In genomic region chr10:103350175-103350521, GRCh38 we compare ENCODE assay signal across 1 cellular context.
TF ChIP-seq lines count a peak whose summit lies in the region.

No MANE protein-coding gene starts in this region.

TF ChIP-seq in IMR-90, 13 proteins besides CTCF, POLR2A, EP300 and RAD21:
- TF ChIP-seq BHLHE40 (IDR thresholded peaks at IDR 0.05; ENCODE audit: low read depth, low read length) (no peak), NFE2L2 (IDR thresholded peaks at IDR 0.05; ENCODE audit: low read depth, low read length) (no peak), RCOR1 (IDR thresholded peaks at IDR 0.05; ENCODE audit: insufficient replicate concordance, low read length) (no peak), RFX5 (IDR thresholded peaks at IDR 0.05; ENCODE audit: low read depth, low read length) (no peak), CEBPB (IDR thresholded peaks at IDR 0.05; ENCODE audit: low read depth, low read length) (no peak), CHD1 (IDR thresholded peaks at IDR 0.05; ENCODE audit: low read depth, low read length) (no peak), ELK1 (IDR thresholded peaks at IDR 0.05; ENCODE audit: borderline replicate concordance, low read depth, low read length) (no peak), MAFK (IDR thresholded peaks at IDR 0.05; ENCODE audit: low read depth, low read length) (no peak), SMC3 (IDR thresholded peaks at IDR 0.05; ENCODE audit: low read depth, low read length) (no peak), MAZ (IDR thresholded peaks at IDR 0.05; ENCODE audit: borderline replicate concordance, low read depth, low read length) (no peak), FOS (IDR thresholded peaks at IDR 0.05; ENCODE audit: low read depth, low read length) (no peak), USF2 (IDR thresholded peaks at IDR 0.05; ENCODE audit: low read depth, low read length) (no peak), MXI1 (IDR thresholded peaks at IDR 0.05; ENCODE audit: borderline replicate concordance, low read depth, low read length) (no peak)
